1 cellular context compared by ENCODE assay signal in genomic region chr11:17208257-17208999, GRCh38.
TF ChIP-seq lines count a peak whose summit lies in the region.

No MANE protein-coding gene starts in this region.

TF ChIP-seq in HepG2, 621 proteins besides CTCF, POLR2A, EP300 and RAD21 (continued from another document):
- TF ChIP-seq, protein P1, sequence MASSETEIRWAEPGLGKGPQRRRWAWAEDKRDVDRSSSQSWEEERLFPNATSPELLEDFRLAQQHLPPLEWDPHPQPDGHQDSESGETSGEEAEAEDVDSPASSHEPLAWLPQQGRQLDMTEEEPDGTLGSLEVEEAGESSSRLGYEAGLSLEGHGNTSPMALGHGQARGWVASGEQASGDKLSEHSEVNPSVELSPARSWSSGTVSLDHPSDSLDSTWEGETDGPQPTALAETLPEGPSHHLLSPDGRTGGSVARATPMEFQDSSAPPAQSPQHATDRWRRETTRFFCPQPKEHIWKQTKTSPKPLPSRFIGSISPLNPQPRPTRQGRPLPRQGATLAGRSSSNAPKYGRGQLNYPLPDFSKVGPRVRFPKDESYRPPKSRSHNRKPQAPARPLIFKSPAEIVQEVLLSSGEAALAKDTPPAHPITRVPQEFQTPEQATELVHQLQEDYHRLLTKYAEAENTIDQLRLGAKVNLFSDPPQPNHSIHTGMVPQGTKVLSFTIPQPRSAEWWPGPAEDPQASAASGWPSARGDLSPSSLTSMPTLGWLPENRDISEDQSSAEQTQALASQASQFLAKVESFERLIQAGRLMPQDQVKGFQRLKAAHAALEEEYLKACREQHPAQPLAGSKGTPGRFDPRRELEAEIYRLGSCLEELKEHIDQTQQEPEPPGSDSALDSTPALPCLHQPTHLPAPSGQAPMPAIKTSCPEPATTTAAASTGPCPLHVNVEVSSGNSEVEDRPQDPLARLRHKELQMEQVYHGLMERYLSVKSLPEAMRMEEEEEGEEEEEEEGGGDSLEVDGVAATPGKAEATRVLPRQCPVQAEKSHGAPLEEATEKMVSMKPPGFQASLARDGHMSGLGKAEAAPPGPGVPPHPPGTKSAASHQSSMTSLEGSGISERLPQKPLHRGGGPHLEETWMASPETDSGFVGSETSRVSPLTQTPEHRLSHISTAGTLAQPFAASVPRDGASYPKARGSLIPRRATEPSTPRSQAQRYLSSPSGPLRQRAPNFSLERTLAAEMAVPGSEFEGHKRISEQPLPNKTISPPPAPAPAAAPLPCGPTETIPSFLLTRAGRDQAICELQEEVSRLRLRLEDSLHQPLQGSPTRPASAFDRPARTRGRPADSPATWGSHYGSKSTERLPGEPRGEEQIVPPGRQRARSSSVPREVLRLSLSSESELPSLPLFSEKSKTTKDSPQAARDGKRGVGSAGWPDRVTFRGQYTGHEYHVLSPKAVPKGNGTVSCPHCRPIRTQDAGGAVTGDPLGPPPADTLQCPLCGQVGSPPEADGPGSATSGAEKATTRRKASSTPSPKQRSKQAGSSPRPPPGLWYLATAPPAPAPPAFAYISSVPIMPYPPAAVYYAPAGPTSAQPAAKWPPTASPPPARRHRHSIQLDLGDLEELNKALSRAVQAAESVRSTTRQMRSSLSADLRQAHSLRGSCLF (CRISPR knock-in tag; IDR thresholded peaks at IDR 0.05; ENCODE audit: borderline replicate concordance), result peak; percentile 44; the same call in 1 of the 2 replicates
- no peak; the same call in 1 of the 2 replicates for TF ChIP-seq ARHGAP35 (CRISPR knock-in tag; IDR thresholded peaks at IDR 0.05; ENCODE audit: borderline replicate concordance)
- no peak for TF ChIP-seq KLF12 (CRISPR knock-in tag; IDR thresholded peaks at IDR 0.05; ENCODE audit: borderline replicate concordance)
- no peak for TF ChIP-seq MXI1 (IDR thresholded peaks at IDR 0.05; ENCODE audit: borderline replicate concordance, low read depth, low read length)
- TF ChIP-seq NFKB2 (CRISPR knock-in tag; IDR thresholded peaks at IDR 0.05; ENCODE audit: borderline replicate concordance), result no peak
- TF ChIP-seq PHB2 (IDR thresholded peaks at IDR 0.05; ENCODE audit: partially characterized antibody), result no peak
- no peak for TF ChIP-seq SOX13 (IDR thresholded peaks at IDR 0.05)
- TF ChIP-seq SOX13 (CRISPR knock-in tag; conservative IDR thresholded peaks at IDR 0.05 in 1 of 2, IDR thresholded peaks at IDR 0.05 in 1 of 2), result peak in 1 of 2 experiments; percentile 37; a peak in 1 of 4 replicates
- no peak for TF ChIP-seq ZNF251 (CRISPR knock-in tag; IDR thresholded peaks at IDR 0.05)
- TF ChIP-seq ZNF264 (CRISPR knock-in tag; IDR thresholded peaks at IDR 0.05), result peak; percentile 71; the same call in 1 of the 2 replicates
- TF ChIP-seq, protein P2, sequence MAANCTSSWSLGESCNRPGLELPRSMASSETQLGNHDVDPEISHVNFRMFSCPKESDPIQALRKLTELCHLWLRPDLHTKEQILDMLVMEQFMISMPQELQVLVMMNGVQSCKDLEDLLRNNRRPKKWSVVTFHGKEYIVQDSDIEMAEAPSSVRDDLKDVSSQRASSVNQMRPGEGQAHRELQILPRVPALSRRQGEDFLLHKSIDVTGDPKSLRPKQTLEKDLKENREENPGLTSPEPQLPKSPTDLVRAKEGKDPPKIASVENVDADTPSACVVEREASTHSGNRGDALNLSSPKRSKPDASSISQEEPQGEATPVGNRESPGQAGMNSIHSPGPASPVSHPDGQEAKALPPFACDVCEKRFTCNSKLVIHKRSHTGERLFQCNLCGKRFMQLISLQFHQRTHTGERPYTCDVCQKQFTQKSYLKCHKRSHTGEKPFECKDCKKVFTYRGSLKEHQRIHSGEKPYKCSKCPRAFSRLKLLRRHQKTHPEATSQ (CRISPR knock-in tag; IDR thresholded peaks at IDR 0.05; ENCODE audit: borderline replicate concordance), result 0 out of 2 replicates have a peak, but pooled peaks have one; percentile 13
- no peak for TF ChIP-seq NFIB (CRISPR knock-in tag; IDR thresholded peaks at IDR 0.05; ENCODE audit: borderline replicate concordance)
- no peak for TF ChIP-seq ARNTL (CRISPR knock-in tag; IDR thresholded peaks at IDR 0.05)
- TF ChIP-seq FOXA1 (IDR thresholded peaks at IDR 0.05), result no peak
- peak; percentile 86 for TF ChIP-seq FOXA1 (CRISPR knock-in tag; IDR thresholded peaks at IDR 0.05)
- TF ChIP-seq ZNF740 (CRISPR knock-in tag; IDR thresholded peaks at IDR 0.05), result no peak
- TF ChIP-seq CBX2 (IDR thresholded peaks at IDR 0.05; ENCODE audit: low read depth, low read length), result no peak
- TF ChIP-seq CBX2 (CRISPR knock-in tag; IDR thresholded peaks at IDR 0.05; ENCODE audit: low read depth), result no peak
- no peak for TF ChIP-seq ZNF678 (CRISPR knock-in tag; IDR thresholded peaks at IDR 0.05)
- TF ChIP-seq CBX5 (CRISPR knock-in tag; IDR thresholded peaks at IDR 0.05; ENCODE audit: borderline replicate concordance), result no peak
- peak; percentile 79 for TF ChIP-seq POLR2G (IDR thresholded peaks at IDR 0.05; ENCODE audit: low read depth, low read length)
- peak; percentile 69 for TF ChIP-seq TBX2 (CRISPR knock-in tag; IDR thresholded peaks at IDR 0.05; ENCODE audit: borderline replicate concordance)
- 0 out of 2 replicates have a peak, but pooled peaks have one; percentile 7 for TF ChIP-seq ZNF329 (CRISPR knock-in tag; IDR thresholded peaks at IDR 0.05; ENCODE audit: low read depth)
- TF ChIP-seq NR3C1 (CRISPR knock-in tag; IDR thresholded peaks at IDR 0.05), result no peak
- TF ChIP-seq ZNF737 (CRISPR knock-in tag; IDR thresholded peaks at IDR 0.05; ENCODE audit: borderline replicate concordance), result no peak
- TF ChIP-seq ZFAT (CRISPR knock-in tag; conservative IDR thresholded peaks at IDR 0.05), result no peak
- peak; percentile 94 for TF ChIP-seq RAD51 (IDR thresholded peaks at IDR 0.05; ENCODE audit: borderline replicate concordance)
- TF ChIP-seq, protein P3, sequence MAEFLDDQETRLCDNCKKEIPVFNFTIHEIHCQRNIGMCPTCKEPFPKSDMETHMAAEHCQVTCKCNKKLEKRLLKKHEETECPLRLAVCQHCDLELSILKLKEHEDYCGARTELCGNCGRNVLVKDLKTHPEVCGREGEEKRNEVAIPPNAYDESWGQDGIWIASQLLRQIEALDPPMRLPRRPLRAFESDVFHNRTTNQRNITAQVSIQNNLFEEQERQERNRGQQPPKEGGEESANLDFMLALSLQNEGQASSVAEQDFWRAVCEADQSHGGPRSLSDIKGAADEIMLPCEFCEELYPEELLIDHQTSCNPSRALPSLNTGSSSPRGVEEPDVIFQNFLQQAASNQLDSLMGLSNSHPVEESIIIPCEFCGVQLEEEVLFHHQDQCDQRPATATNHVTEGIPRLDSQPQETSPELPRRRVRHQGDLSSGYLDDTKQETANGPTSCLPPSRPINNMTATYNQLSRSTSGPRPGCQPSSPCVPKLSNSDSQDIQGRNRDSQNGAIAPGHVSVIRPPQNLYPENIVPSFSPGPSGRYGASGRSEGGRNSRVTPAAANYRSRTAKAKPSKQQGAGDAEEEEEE (CRISPR knock-in tag; IDR thresholded peaks at IDR 0.05; ENCODE audit: borderline replicate concordance), result no peak
- TF ChIP-seq JUND (CRISPR knock-in tag; IDR thresholded peaks at IDR 0.05), result no peak
- TF ChIP-seq ZNF350 (CRISPR knock-in tag; IDR thresholded peaks at IDR 0.05; ENCODE audit: borderline replicate concordance, low read depth), result 0 out of 2 replicates have a peak, but pooled peaks have one; percentile 29
- TF ChIP-seq DRAP1 (CRISPR knock-in tag; IDR thresholded peaks at IDR 0.05), result peak; percentile 73
- TF ChIP-seq ZNF788 (CRISPR knock-in tag; IDR thresholded peaks at IDR 0.05; ENCODE audit: borderline replicate concordance), result no peak; the same call in 1 of the 2 replicates
- 0 out of 2 replicates have a peak, but pooled peaks have one; percentile 1 for TF ChIP-seq ZNF646 (CRISPR knock-in tag; IDR thresholded peaks at IDR 0.05)
- TF ChIP-seq ZNF616 (CRISPR knock-in tag; IDR thresholded peaks at IDR 0.05; ENCODE audit: low read depth), result no peak
- TF ChIP-seq ZMAT3 (CRISPR knock-in tag; conservative IDR thresholded peaks at IDR 0.05), result peak; percentile 0; the same call in 1 of the 2 replicates
- TF ChIP-seq MAX (IDR thresholded peaks at IDR 0.05), result peak; percentile 41
- TF ChIP-seq ZFP36L1 (CRISPR knock-in tag; IDR thresholded peaks at IDR 0.05), result 0 out of 2 replicates have a peak, but pooled peaks have one; percentile 24
- TF ChIP-seq FOSL1 (CRISPR knock-in tag; IDR thresholded peaks at IDR 0.05; ENCODE audit: borderline replicate concordance), result no peak
- TF ChIP-seq MTA1 (CRISPR knock-in tag; IDR thresholded peaks at IDR 0.05; ENCODE audit: borderline replicate concordance), result no peak
- no peak for TF ChIP-seq PRPF4 (IDR thresholded peaks at IDR 0.05; ENCODE audit: low read depth, low read length, poor library complexity, severe bottlenecking)
- peak; percentile 22; the same call in 1 of the 2 replicates for TF ChIP-seq ETS1 (CRISPR knock-in tag; IDR thresholded peaks at IDR 0.05)
- TF ChIP-seq ZFP1 (CRISPR knock-in tag; IDR thresholded peaks at IDR 0.05), result no peak
- no peak for TF ChIP-seq ZNF333 (CRISPR knock-in tag; IDR thresholded peaks at IDR 0.05; ENCODE audit: borderline replicate concordance)
